Comparison of ENCODE assay signal across 26 cellular contexts in genomic region chr3:181569356-181569940, GRCh38.
"Had no signal": no experiment of that assay in that cellular context is flagged by ENCODE, and none has a peak within 500 bp of the region (broad histone marks: within the 10 kb centered on the region; RNA-seq: fewer than 3 reads in every experiment).

No MANE protein-coding gene starts in this region.

- H3K27ac ChIP-seq: colonic mucosa, heart left ventricle, left ventricle myocardium inferior, lower lobe of right lung, right atrium auricular region, sigmoid colon, skin epidermis, stomach, suprapubic skin, tibial artery, upper lobe of left lung, uterus had no signal

- H3K36me3 ChIP-seq: colonic mucosa, heart left ventricle, left ventricle myocardium inferior, lower lobe of right lung, right atrium auricular region, sigmoid colon, stomach, suprapubic skin, tibial artery, upper lobe of left lung, uterus had no signal

- ATAC-seq: heart left ventricle; left cardiac atrium; lower lobe of right lung; naive thymus-derived CD4-positive, alpha-beta T cell had no signal

- H3K9me3 ChIP-seq: colonic mucosa, heart left ventricle, left ventricle myocardium inferior, lower lobe of right lung, right atrium auricular region, sigmoid colon, stomach, suprapubic skin, tibial artery, upper lobe of left lung, uterus had no signal

- DNase-seq: cerebellar nuclear complex; colonic mucosa; dermis blood vessel endothelial cell; effector CD4-positive, alpha-beta T cell; endodermal cell; heart left ventricle; hypothalamus; islet precursor cell; left cardiac atrium; left ventricle myocardium inferior; lower lobe of right lung; mesendoderm; naive thymus-derived CD4-positive, alpha-beta T cell; sigmoid colon; stimulated activated CD4-positive, alpha-beta T cell treated with anti-CD3 and anti-CD28 coated beads, Interleukin-2, amount 100 ng/mL, for 24 hours; stimulated activated CD4-positive, alpha-beta T cell treated with anti-CD3 and anti-CD28 coated beads, Interleukin-4, amount 100 ng/mL, for 4 hours; stimulated activated naive CD4-positive, alpha-beta T cell; stomach; tibial artery; upper lobe of left lung; uterus had no signal

- H3K4me3 ChIP-seq: colonic mucosa, heart left ventricle, left ventricle myocardium inferior, lower lobe of right lung, right atrium auricular region, sigmoid colon, skin epidermis, stomach, suprapubic skin, tibial artery, upper lobe of left lung, uterus had no signal

- H3K27me3 ChIP-seq: colonic mucosa, heart left ventricle, right atrium auricular region, sigmoid colon, stomach, suprapubic skin, tibial artery, upper lobe of left lung, uterus had no signal

- H3K4me1 ChIP-seq: colonic mucosa, left ventricle myocardium inferior, lower lobe of right lung, right atrium auricular region, sigmoid colon, stomach, suprapubic skin, tibial artery, upper lobe of left lung, uterus had no signal

- FAIRE-seq: endothelial cell of umbilical vein, frontal cortex had no signal
